14 cellular contexts compared by ENCODE assay signal in genomic region chr1:178057131-178057765, GRCh38. TPM values are rescaled to one million over a fixed set of nuclear protein-coding genes. Genes with fewer than 3 reads are reported as not detected.
DNase-seq lines count a peak whose midpoint lies in the region; ATAC-seq and TF ChIP-seq lines count a peak whose summit lies in the region.
"Had no signal": no experiment of that assay in that cellular context is flagged by ENCODE, and none has a peak within 500 bp of the region (broad histone marks: within the 10 kb centered on the region; RNA-seq: fewer than 3 reads in every experiment).

No MANE protein-coding gene starts in this region.

- H3K27me3 ChIP-seq in stomach: no peaks in the 10 kb centered on the region

- no peaks in the 10 kb centered on the region for H3K36me3 ChIP-seq in stomach
- H3K36me3 ChIP-seq: neural progenitor cell had no signal

- H3K4me3 ChIP-seq in stomach: peak overlapping the region in 1 of 4 donors; percentile 13
- H3K4me3 ChIP-seq: neural progenitor cell had no signal

- peak; percentile 50 for ATAC-seq in left colon
- ATAC-seq: activated T-helper 17 cell treated with anti-CD3 and anti-CD28 coated beads, Interleukin-2, amount 50 U/mL, for 72 hours had no signal

- intact Hi-C loops in left colon (cut with DNase I, micrococcal nuclease): no loop called here
- intact Hi-C loops in stomach (cut with DNase I; ENCODE audit: low total_unique reads): no loop called here

- H3K9me3 ChIP-seq in stomach: no peaks in the 10 kb centered on the region

- DNase-seq in LHCN-M2 (ENCODE audit: low read depth) (peak; percentile 59), cerebellar cortex (ENCODE audit: low spot score) (peak; percentile 21), left colon (no peak), stomach (no peak), hippocampal formation (lab: John Stamatoyannopoulos, UW) (no peak), anterior cingulate cortex (lab: John Stamatoyannopoulos, UW) (no peak)
- DNase-seq in stimulated activated CD4-positive, alpha-beta T cell treated with anti-CD3 and anti-CD28 coated beads, Interleukin-15, amount 100 ng/mL, for 24 hours: no peak
- no peak for DNase-seq in activated CD8-positive, alpha-beta memory T cell treated with anti-CD3 and anti-CD28 coated beads for 24 hours
- DNase-seq: activated CD4-positive, CD25-positive, alpha-beta regulatory T cell treated with anti-CD3 and anti-CD28 coated beads, Interleukin-2, amount 50 U/mL, for 72 hours; COR-L47; NCI-H2081; SHP77 treated with DMSO at 0.1 percent for 48 hours had no signal

- no peak for TF ChIP-seq CTCF in stomach (IDR thresholded peaks at IDR 0.05)

- no peak for TF ChIP-seq POLR2A in stomach (IDR thresholded peaks at IDR 0.05)

- 48 to 70% (median 55%) methylated on average over 11 of the region's 11 CpGs for WGBS in stomach, 5 donors

- TF ChIP-seq EP300 in stomach (IDR thresholded peaks at IDR 0.05): no peak

- H3K4me1 ChIP-seq in stomach: peaks cover 4 to 38% (median 29%) of the 10 kb centered on the region in 4 donors

- H3K27ac ChIP-seq in stomach: peak overlapping the region in 4 of 5 donors; percentile 41 to 59 (median 54)
- H3K27ac ChIP-seq: neural progenitor cell had no signal

RNA-seq across cellular contexts. Expression of gene RASAL2, which starts 36.7 kb away (rescaled TPM):
- total RNA-seq in LHCN-M2 (2014; rRNA removed) (24.7 and 33.0 TPM in 2 replicates), left colon (10 to 100 TPM; 14.5 to 17.3 TPM), stomach (10 to 100 TPM in 4 of 5 donors, 1 to 10 TPM in 1; 9.9 to 47.5 (median 23.1) TPM)
- polyA plus RNA-seq in LHCN-M2 (2012): 13.7 TPM
- polyA plus RNA-seq in stomach: 1 to 10 TPM; 1.2 to 2.9 (median 2.0) TPM

Comparison
In these comparisons a context has a peak if more than half of its experiments do, and no peak if none do; other contexts are left out.
1. DNase-seq: peak in LHCN-M2 (single experiment) and cerebellar cortex (single experiment); none in left colon (0 of 2), stomach (single experiment), stimulated activated CD4-positive, alpha-beta T cell treated with anti-CD3 and anti-CD28 coated beads, Interleukin-15, amount 100 ng/mL, for 24 hours (single experiment), hippocampal formation (0 of 2), activated CD8-positive, alpha-beta memory T cell treated with anti-CD3 and anti-CD28 coated beads for 24 hours (single experiment) and anterior cingulate cortex (0 of 58).